In genomic region chr13:49400755-49401659, GRCh38 we compare ENCODE assay signal across 8 cellular contexts. TPM values are rescaled to one million over a fixed set of nuclear protein-coding genes. Genes with fewer than 3 reads are reported as not detected.
DNase-seq lines count a peak whose midpoint lies in the region; ATAC-seq and TF ChIP-seq lines count a peak whose summit lies in the region.

No MANE protein-coding gene starts in this region.

- no peaks in the 10 kb centered on the region for H3K4me1 Mint-ChIP-seq in activated CD4-positive, alpha-beta T cell treated with anti-CD3 and anti-CD28 coated beads, Interleukin-2, amount 10 ng/mL, durations not matched to agents 24 days and 14 days

- H3K36me3 ChIP-seq in osteoblast (ENCODE audit: insufficient read depth, low read length), result no peaks in the 10 kb centered on the region

- H2AFZ ChIP-seq in osteoblast (ENCODE audit: low read length), result peak overlapping the region; percentile 27

- no peak for ATAC-seq in HG03571 (IDR thresholded peaks at IDR 0.05; ENCODE audit: unreplicated experiment)

- H3K4me3 ChIP-seq in fibroblast of the aortic adventitia (ENCODE audit: low read depth, low read length) (no peak overlapping the region), osteoblast (ENCODE audit: insufficient read depth, low read length) (peak overlapping the region; percentile 41)

- H3K4me2 ChIP-seq in osteoblast (ENCODE audit: insufficient read depth, low read length), result peak overlapping the region; percentile 65

- H3K27me3 ChIP-seq in osteoblast (ENCODE audit: insufficient read depth, low read length), result no peaks in the 10 kb centered on the region

- peaks cover under 1% of the 10 kb centered on the region for H3K4me1 ChIP-seq in osteoblast (ENCODE audit: insufficient read depth, low read length)

- H3K4me3 Mint-ChIP-seq in activated CD4-positive, alpha-beta T cell treated with anti-CD3 and anti-CD28 coated beads, Interleukin-2, amount 10 ng/mL, durations not matched to agents 24 days and 14 days, result no peak overlapping the region

- H3K27ac Mint-ChIP-seq in activated CD4-positive, alpha-beta T cell treated with anti-CD3 and anti-CD28 coated beads, Interleukin-2, amount 10 ng/mL, durations not matched to agents 24 days and 14 days, result no peak overlapping the region

- DNase-seq in activated CD4-positive, alpha-beta T cell treated with anti-CD3 and anti-CD28 coated beads, Interleukin-2, amount 10 ng/mL, durations not matched to agents 24 days and 14 days, result peak; percentile 34
- no peak for DNase-seq in activated CD4-positive, alpha-beta T cell treated with anti-CD3 and anti-CD28 coated beads, Interleukin-2, amount 50 U/mL, for 4 hours
- DNase-seq in OCI-M1 (lab: John Stamatoyannopoulos, UW), result peak; percentile 91
- DNase-seq in fibroblast of the aortic adventitia (ENCODE audit: low read depth), result peak; percentile 72
- DNase-seq in osteoblast (ENCODE audit: insufficient read length, low spot score, missing footprints), result no peak
- DNase-seq in NCI-H524 (lab: John Stamatoyannopoulos, UW), result no peak
- no peak for DNase-seq in NCI-H128 (lab: John Stamatoyannopoulos, UW; ENCODE audit: unreplicated experiment)

- peaks cover 14% of the 10 kb centered on the region for H3K9me3 Mint-ChIP-seq in activated CD4-positive, alpha-beta T cell treated with anti-CD3 and anti-CD28 coated beads, Interleukin-2, amount 10 ng/mL, durations not matched to agents 24 days and 14 days

- intact Hi-C loops in activated CD4-positive, alpha-beta T cell treated with anti-CD3 and anti-CD28 coated beads, Interleukin-2, amount 10 ng/mL, durations not matched to agents 24 days and 14 days (cut with micrococcal nuclease), result no loop called here

- no peaks in the 10 kb centered on the region for H3K79me2 ChIP-seq in osteoblast (ENCODE audit: insufficient read depth, low read length)

- TF ChIP-seq CTCF in fibroblast of the aortic adventitia (IDR thresholded peaks at IDR 0.05; ENCODE audit: insufficient read depth, low read length) (no peak), osteoblast (IDR thresholded peaks at IDR 0.05; ENCODE audit: extremely low read depth, low read depth, low read length) (no peak)

- no peaks in the 10 kb centered on the region for H3K36me3 Mint-ChIP-seq in activated CD4-positive, alpha-beta T cell treated with anti-CD3 and anti-CD28 coated beads, Interleukin-2, amount 10 ng/mL, durations not matched to agents 24 days and 14 days (ENCODE audit: low read depth)

- no peaks in the 10 kb centered on the region for H4K20me1 ChIP-seq in osteoblast (ENCODE audit: insufficient read depth, low read length)

- peaks cover 3% of the 10 kb centered on the region for H3K27me3 Mint-ChIP-seq in activated CD4-positive, alpha-beta T cell treated with anti-CD3 and anti-CD28 coated beads, Interleukin-2, amount 10 ng/mL, durations not matched to agents 24 days and 14 days

- no peak overlapping the region for H3K27ac ChIP-seq in osteoblast (ENCODE audit: low read depth, low read length)

- peaks cover 2% of the 10 kb centered on the region for H3K9me3 ChIP-seq in osteoblast (ENCODE audit: low read depth, low read length)

RNA-seq across cellular contexts. Expression of gene CAB39L, which starts 42.9 kb away (rescaled TPM):
- total RNA-seq in activated CD4-positive, alpha-beta T cell treated with anti-CD3 and anti-CD28 coated beads, Interleukin-2, amount 10 ng/mL, durations not matched to agents 24 days and 14 days, result 5.7 and 6.8 TPM in 2 replicates
- 19.9 and 23.3 TPM in 2 replicates for total RNA-seq in fibroblast of the aortic adventitia (ENCODE audit: low replicate concordance)
- 12.3 and 15.6 TPM in 2 replicates for total RNA-seq in osteoblast

RNA-seq across cellular contexts. Expression of gene SETDB2, which starts 43.1 kb away (rescaled TPM):
- 13.4 and 14.5 TPM in 2 replicates for total RNA-seq in activated CD4-positive, alpha-beta T cell treated with anti-CD3 and anti-CD28 coated beads, Interleukin-2, amount 10 ng/mL, durations not matched to agents 24 days and 14 days
- total RNA-seq in fibroblast of the aortic adventitia (ENCODE audit: low replicate concordance), result 6.1 and 11.0 TPM in 2 replicates
- total RNA-seq in osteoblast, result 13.8 and 18.6 TPM in 2 replicates

Comparison
In these comparisons a context has a peak if more than half of its experiments do, and no peak if none do; other contexts are left out.
1. DNase-seq: peak in activated CD4-positive, alpha-beta T cell treated with anti-CD3 and anti-CD28 coated beads, Interleukin-2, amount 10 ng/mL, durations not matched to agents 24 days and 14 days (single experiment), OCI-M1 (single experiment) and fibroblast of the aortic adventitia (single experiment); none in activated CD4-positive, alpha-beta T cell treated with anti-CD3 and anti-CD28 coated beads, Interleukin-2, amount 50 U/mL, for 4 hours (0 of 2), osteoblast (single experiment), NCI-H524 (0 of 2) and NCI-H128 (single experiment).